In the genomic region with DNA sequence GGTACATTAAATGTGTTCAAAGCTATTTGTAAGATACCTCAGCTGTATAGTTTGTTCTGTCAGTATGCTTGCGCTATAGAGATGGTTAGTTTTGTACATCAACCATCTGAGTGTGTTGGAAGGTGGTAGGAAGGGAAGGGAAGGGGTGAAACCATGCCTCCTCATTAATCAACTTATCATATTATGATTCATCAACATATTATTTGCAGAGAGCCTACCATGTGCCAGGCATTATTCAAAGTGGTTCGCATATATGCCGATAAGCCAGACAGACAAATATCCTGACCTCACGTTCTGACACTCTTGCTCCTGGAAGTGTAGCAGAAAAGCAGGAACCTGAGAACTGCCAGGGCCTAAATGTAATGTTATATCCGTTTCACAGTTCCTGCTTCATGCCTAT, we compare ENCODE assay signal across 14 cellular contexts.
"Had no signal": no experiment of that assay in that cellular context is flagged by ENCODE, and none has a peak within 500 bp of the region (broad histone marks: within the 10 kb centered on the region; RNA-seq: fewer than 3 reads in every experiment).

No MANE protein-coding gene starts in this region.

- H3K36me3 ChIP-seq: neutrophil had no signal

- ATAC-seq: right cardiac atrium had no signal

- H3K4me1 Mint-ChIP-seq: activated B cell treated with CpG ODN at 0.5 μM for 24 hours had no signal

- DNase-seq: activated B cell treated with CpG ODN at 0.5 μM for 24 hours; activated CD4-positive, alpha-beta T cell treated with anti-CD3 and anti-CD28 coated beads, Interleukin-2, amount 50 U/mL, for 1 hour; activated naive CD4-positive, alpha-beta T cell treated with anti-CD3 and anti-CD28 coated beads, Interleukin-2, amount 50 U/mL, for 16 hours; activated T-cell treated with anti-CD3 and anti-CD28 coated beads, Interleukin-2, amount 50 U/mL, for 1 hour; right cardiac atrium; stimulated activated naive CD4-positive, alpha-beta T cell; substantia nigra; trophoblast cell had no signal

- H3K9me3 Mint-ChIP-seq: T-helper 1 cell treated with Interleukin-12 subunit alpha and Interleukin-12 subunit beta and Interleukin-4 antibody, amounts not matched to agents 30 μg/mL and 1 μg/mL, for 36 hours had no signal

- H3K27me3 ChIP-seq: hepatocyte had no signal

- H3K4me3 ChIP-seq: hepatocyte, SK-N-MC had no signal

- H3K27ac ChIP-seq: hepatocyte, neutrophil, SK-N-MC had no signal

- H3K9me3 ChIP-seq: neutrophil had no signal

- H3K4me3 Mint-ChIP-seq: activated B cell treated with CpG ODN at 0.5 μM for 24 hours; T-helper 1 cell treated with Interleukin-12 subunit alpha and Interleukin-12 subunit beta and Interleukin-4 antibody, amounts not matched to agents 30 μg/mL and 1 μg/mL, for 36 hours had no signal

- FAIRE-seq: endometrium had no signal

- H3K27ac Mint-ChIP-seq: activated B cell treated with CpG ODN at 0.5 μM for 24 hours; progenitor cell of endocrine pancreas; T-helper 1 cell treated with Interleukin-12 subunit alpha and Interleukin-12 subunit beta and Interleukin-4 antibody, amounts not matched to agents 30 μg/mL and 1 μg/mL, for 36 hours had no signal
